10 cellular contexts compared by ENCODE assay signal in genomic region chr6:6840831-6841263, GRCh38.
DNase-seq lines count a peak whose midpoint lies in the region; ATAC-seq lines count a peak whose summit lies in the region.
"Had no signal": no experiment of that assay in that cellular context is flagged by ENCODE, and none has a peak within 500 bp of the region (broad histone marks: within the 10 kb centered on the region; RNA-seq: fewer than 3 reads in every experiment).

No MANE protein-coding gene starts in this region.

- ATAC-seq in GM18511 (IDR thresholded peaks at IDR 0.05; ENCODE audit: unreplicated experiment): peak; percentile 95
- peak; percentile 84 for ATAC-seq in GM21723 (IDR thresholded peaks at IDR 0.05; ENCODE audit: unreplicated experiment)
- ATAC-seq in HG03520 (IDR thresholded peaks at IDR 0.05; ENCODE audit: unreplicated experiment): peak; percentile 88

- DNase-seq in medulla oblongata (ENCODE audit: extremely low spot score) (peak; percentile 69), DMS 273 (lab: John Stamatoyannopoulos, UW; ENCODE audit: unreplicated experiment) (no peak), NCI-H2029 treated with DMSO at 0.1 percent for 48 hours (lab: John Stamatoyannopoulos, UW) (no peak), NCI-H2227 (lab: John Stamatoyannopoulos, UW; ENCODE audit: unreplicated experiment) (no peak), NCI-H1105 treated with DMSO at 0.1 percent for 48 hours (lab: John Stamatoyannopoulos, UW) (no peak)
- DNase-seq: DND-41, OCI-M1 had no signal
